1 cellular context compared by ENCODE assay signal in genomic region chr2:218727502-218728165, GRCh38.
TF ChIP-seq lines count a peak whose summit lies in the region.

No MANE protein-coding gene starts in this region.

TF ChIP-seq in HepG2, 621 proteins besides CTCF, POLR2A, EP300 and RAD21 (continues in another document):
- no peak for TF ChIP-seq ATF5 (CRISPR knock-in tag; IDR thresholded peaks at IDR 0.05; ENCODE audit: low read depth)
- TF ChIP-seq ADNP (CRISPR knock-in tag; IDR thresholded peaks at IDR 0.05), result no peak
- no peak for TF ChIP-seq ZNF354B (CRISPR knock-in tag; IDR thresholded peaks at IDR 0.05)
- TF ChIP-seq ZBTB7A (CRISPR knock-in tag; IDR thresholded peaks at IDR 0.05), result no peak
- TF ChIP-seq HMGXB4 (CRISPR knock-in tag; IDR thresholded peaks at IDR 0.05; ENCODE audit: borderline replicate concordance in 1 of 2, low read depth in 1 of 2), result 0 out of 4 replicates have a peak, but pooled peaks of 1 of the 2 experiments have one; percentile 36
- no peak; the same call in 1 of the 2 replicates for TF ChIP-seq KAT8 (CRISPR knock-in tag; IDR thresholded peaks at IDR 0.05)
- TF ChIP-seq ZNF274 (CRISPR knock-in tag; IDR thresholded peaks at IDR 0.05), result no peak
- TF ChIP-seq POLR2G (IDR thresholded peaks at IDR 0.05; ENCODE audit: low read depth, low read length), result no peak
- no peak for TF ChIP-seq ZSCAN21 (CRISPR knock-in tag; IDR thresholded peaks at IDR 0.05; ENCODE audit: borderline replicate concordance)
- TF ChIP-seq PBX2 (CRISPR knock-in tag; IDR thresholded peaks at IDR 0.05), result no peak
- TF ChIP-seq SCMH1 (CRISPR knock-in tag; IDR thresholded peaks at IDR 0.05; ENCODE audit: borderline replicate concordance), result no peak
- no peak for TF ChIP-seq NFATC3 (CRISPR knock-in tag; IDR thresholded peaks at IDR 0.05)
- no peak for TF ChIP-seq RBFOX2 (IDR thresholded peaks at IDR 0.05; ENCODE audit: low read depth, low read length)
- TF ChIP-seq DRAP1 (CRISPR knock-in tag; IDR thresholded peaks at IDR 0.05), result 0 out of 2 replicates have a peak, but pooled peaks have one; percentile 9
- no peak for TF ChIP-seq ZSCAN25 (CRISPR knock-in tag; IDR thresholded peaks at IDR 0.05)
- TF ChIP-seq ZNF30 (CRISPR knock-in tag; IDR thresholded peaks at IDR 0.05), result no peak
- TF ChIP-seq ZIK1 (CRISPR knock-in tag; IDR thresholded peaks at IDR 0.05; ENCODE audit: borderline replicate concordance, low read depth), result no peak
- TF ChIP-seq ZNF552 (CRISPR knock-in tag; IDR thresholded peaks at IDR 0.05; ENCODE audit: borderline replicate concordance), result no peak; the same call in 1 of the 2 replicates
- no peak for TF ChIP-seq MXD3 (CRISPR knock-in tag; IDR thresholded peaks at IDR 0.05)
- TF ChIP-seq ZFP62 (CRISPR knock-in tag; IDR thresholded peaks at IDR 0.05), result no peak
- TF ChIP-seq ZNF629 (CRISPR knock-in tag; conservative IDR thresholded peaks at IDR 0.05), result no peak
- TF ChIP-seq HNRNPH1 (optimal IDR thresholded peaks at IDR 0.05; ENCODE audit: low read depth, low read length), result no peak
- no peak for TF ChIP-seq SATB2 (CRISPR knock-in tag; IDR thresholded peaks at IDR 0.05)
- no peak for TF ChIP-seq TGIF2 (CRISPR knock-in tag; IDR thresholded peaks at IDR 0.05)
- TF ChIP-seq ZNF510 (CRISPR knock-in tag; IDR thresholded peaks at IDR 0.05; ENCODE audit: low read depth), result no peak
- no peak for TF ChIP-seq ZNF264 (CRISPR knock-in tag; IDR thresholded peaks at IDR 0.05)
- TF ChIP-seq ZBTB33 (CRISPR knock-in tag; IDR thresholded peaks at IDR 0.05), result peak; percentile 90
- peak; percentile 90 for TF ChIP-seq STAG1 (CRISPR knock-in tag; IDR thresholded peaks at IDR 0.05)
- no peak for TF ChIP-seq XRCC5 (optimal IDR thresholded peaks at IDR 0.05; ENCODE audit: low read length)
- TF ChIP-seq ZNF75D (CRISPR knock-in tag; IDR thresholded peaks at IDR 0.05; ENCODE audit: borderline replicate concordance), result no peak
- no peak for TF ChIP-seq EEA1 (CRISPR knock-in tag; IDR thresholded peaks at IDR 0.05; ENCODE audit: borderline replicate concordance)
- TF ChIP-seq FIP1L1 (IDR thresholded peaks at IDR 0.05; ENCODE audit: borderline replicate concordance, insufficient read depth, low read depth, low read length), result no peak
- TF ChIP-seq KDM3A (CRISPR knock-in tag; IDR thresholded peaks at IDR 0.05; ENCODE audit: low read depth), result no peak
- peak; percentile 24; the same call in 1 of the 2 replicates for TF ChIP-seq ARID3A (IDR thresholded peaks at IDR 0.05; ENCODE audit: low read depth, low read length)
- TF ChIP-seq ZNF383 (CRISPR knock-in tag; IDR thresholded peaks at IDR 0.05; ENCODE audit: borderline replicate concordance), result no peak
- peak; percentile 90 for TF ChIP-seq SIX1 (CRISPR knock-in tag; IDR thresholded peaks at IDR 0.05; ENCODE audit: borderline replicate concordance)
- peak; percentile 60 for TF ChIP-seq FOXA3 (CRISPR knock-in tag; IDR thresholded peaks at IDR 0.05)
- TF ChIP-seq DZIP1 (CRISPR knock-in tag; IDR thresholded peaks at IDR 0.05), result no peak
- no peak for TF ChIP-seq KDM5B (CRISPR knock-in tag; IDR thresholded peaks at IDR 0.05; ENCODE audit: borderline replicate concordance)
- TF ChIP-seq ZNF644 (CRISPR knock-in tag; IDR thresholded peaks at IDR 0.05; ENCODE audit: low read depth), result no peak
- no peak for TF ChIP-seq ZNF790 (CRISPR knock-in tag; IDR thresholded peaks at IDR 0.05; ENCODE audit: borderline replicate concordance)
- TF ChIP-seq ZBTB10 (CRISPR knock-in tag; IDR thresholded peaks at IDR 0.05; ENCODE audit: borderline replicate concordance), result no peak
- 0 out of 2 replicates have a peak, but pooled peaks have one; percentile 36 for TF ChIP-seq SMAD3 (CRISPR knock-in tag; IDR thresholded peaks at IDR 0.05)
- no peak for TF ChIP-seq ZNF446 (CRISPR knock-in tag; IDR thresholded peaks at IDR 0.05)
- TF ChIP-seq PHF5A (CRISPR knock-in tag; IDR thresholded peaks at IDR 0.05; ENCODE audit: low read depth, unreplicated experiment), result no peak
- TF ChIP-seq HMGA1 (CRISPR knock-in tag; conservative IDR thresholded peaks at IDR 0.05), result no peak
- TF ChIP-seq ZNF589 (CRISPR knock-in tag; conservative IDR thresholded peaks at IDR 0.05), result no peak
- TF ChIP-seq ZNF326 (CRISPR knock-in tag; IDR thresholded peaks at IDR 0.05; ENCODE audit: borderline replicate concordance), result no peak
- TF ChIP-seq FOXP1 (IDR thresholded peaks at IDR 0.05), result no peak
- peak; percentile 22; the same call in 1 of the 2 replicates for TF ChIP-seq FOXP1 (CRISPR knock-in tag; IDR thresholded peaks at IDR 0.05)
- no peak for TF ChIP-seq ZBTB46 (CRISPR knock-in tag; IDR thresholded peaks at IDR 0.05; ENCODE audit: borderline replicate concordance)
- TF ChIP-seq FOXJ3 (CRISPR knock-in tag; IDR thresholded peaks at IDR 0.05; ENCODE audit: borderline replicate concordance), result peak; percentile 46; the same call in 1 of the 2 replicates
- TF ChIP-seq HMG20B (CRISPR knock-in tag; conservative IDR thresholded peaks at IDR 0.05), result no peak
- TF ChIP-seq ZNF225 (CRISPR knock-in tag; IDR thresholded peaks at IDR 0.05), result peak; percentile 100; the same call in 1 of the 2 replicates
- TF ChIP-seq ZSCAN12 (CRISPR knock-in tag; IDR thresholded peaks at IDR 0.05), result no peak
